In genomic region chr5:65482727-65483473, GRCh38 we compare ENCODE assay signal across 8 cellular contexts. TPM values are rescaled to one million over a fixed set of nuclear protein-coding genes. Genes with fewer than 3 reads are reported as not detected.
DNase-seq lines count a peak whose midpoint lies in the region; ATAC-seq, FAIRE-seq and TF ChIP-seq lines count a peak whose summit lies in the region.

No MANE protein-coding gene starts in this region.

- no TSS peak for BruUV-seq in GM12878 (replicated peaks; lab: Mats Ljungman, UMichigan)

- no peak for TF ChIP-seq POLR2A in GM12878 (IDR thresholded peaks at IDR 0.05; ENCODE audit: low read depth, low read length)
- TF ChIP-seq POLR2A in gastrocnemius medialis (IDR thresholded peaks at IDR 0.05), result no peak

- H3K9ac ChIP-seq in GM12878 (ENCODE audit: control insufficient read depth, insufficient read depth, low read length), result peak overlapping the region; percentile 74
- no peak overlapping the region for H3K9ac ChIP-seq in iPS-15b (ENCODE audit: low read depth, low read length)

- SMC1A ChIA-PET in GM12878 (lab: Charles Lee; ENCODE audit: uncharacterized antibody, unreplicated experiment), result interaction anchor here (0.6 to 7.1 kb wide), 68 partner anchors 10 to 888 kb away, joined by 3 to 154 read pairs (median 4); partner anchors contain the start of genes CENPK and TRIM23

- TF ChIP-seq EP300 in GM12878 (IDR thresholded peaks at IDR 0.05; ENCODE audit: borderline replicate concordance in 1 of 2, control insufficient read depth in 1 of 2, low read depth in 2 of 2, low read length in 2 of 2), result no peak

- no peaks in the 10 kb centered on the region for H4K20me1 ChIP-seq in GM12878 (ENCODE audit: control insufficient read depth, insufficient read depth)

- TF ChIP-seq RAD21 in GM12878 (IDR thresholded peaks at IDR 0.05; ENCODE audit: insufficient read depth, low read depth, low read length), result no peak

- intact Hi-C loops in GM12878 (cut with micrococcal nuclease; ENCODE audit: unreplicated experiment), result loop anchor here (1.0 to 10.0 kb wide), 9 partner anchors 58 to 848 kb away; no protein-coding TSS in a partner anchor
- intact Hi-C loops in gastrocnemius medialis (cut with DNase I; ENCODE audit: low total_unique reads), result loop anchor here (1.0 to 10.0 kb wide), 7 partner anchors 80 to 1318 kb away; partner anchors contain the start of genes CENPK, PPWD1 and RNF180

- peaks cover 1% of the 10 kb centered on the region; the same call in 1 of the 2 replicates for H3K79me2 ChIP-seq in GM12878 (ENCODE audit: control insufficient read depth, insufficient read depth, low read length)

- ATAC-seq in GM12878 (peak; percentile 21), gastrocnemius medialis (peak; percentile 19 to 43), HG03045 (IDR thresholded peaks at IDR 0.05; ENCODE audit: unreplicated experiment) (no peak), HG03342 (IDR thresholded peaks at IDR 0.05; ENCODE audit: unreplicated experiment) (no peak)

- RAD21 ChIA-PET in GM12878 (lab: Charles Lee; ENCODE audit: unreplicated experiment), result interaction anchor here (0.6 to 7.7 kb wide), 64 partner anchors 8 to 1305 kb away, joined by 3 to 168 read pairs (median 4); partner anchors contain the start of genes CENPK, NLN, PPWD1 and SGTB

- CTCF ChIA-PET in GM12878 (lab: Yijun Ruan, JAX), result interaction anchor here (0.6 to 7.7 kb wide), 60 partner anchors 10 to 1254 kb away, joined by 3 to 192 read pairs (median 4); partner anchors contain the start of genes CENPK, CWC27, PPWD1 and SREK1IP1

- no peaks in the 10 kb centered on the region for H3K9me3 ChIP-seq in GM12878 (replicated peaks; ENCODE audit: control insufficient read depth, insufficient read depth, low read length)
- H3K9me3 ChIP-seq in iPS-15b (ENCODE audit: control insufficient read depth, insufficient read depth, low read length), result no peaks in the 10 kb centered on the region
- H3K9me3 ChIP-seq in gastrocnemius medialis, result no peaks in the 10 kb centered on the region

- POLR2A ChIA-PET in GM12878 (lab: Charles Lee), result interaction anchor here (0.8 to 2.1 kb wide), 12 partner anchors 288 to 671 kb away, joined by 3 to 7 read pairs (median 4); no protein-coding TSS in a partner anchor

- peak overlapping the region; percentile 78 for H3K27ac ChIP-seq in GM12878 (ENCODE audit: control insufficient read depth, insufficient read depth)
- peak overlapping the region; percentile 84 to 89 (median 86) for H3K27ac ChIP-seq in gastrocnemius medialis

- peak; percentile 31 for FAIRE-seq in GM12878 (lab: Jason Lieb, UNC)

- H3K4me2 ChIP-seq in GM12878 (ENCODE audit: control insufficient read depth, insufficient read depth), result peak overlapping the region; percentile 99

- peak overlapping the region; percentile 69 for H3K4me3 ChIP-seq in GM06990 (replicated peaks; ENCODE audit: low read depth, low read length)
- H3K4me3 ChIP-seq in GM12878, result peak overlapping the region; percentile 79
- peak overlapping the region; percentile 60 for H3K4me3 ChIP-seq in iPS-15b (ENCODE audit: low read depth, low read length)
- peak overlapping the region; percentile 65 to 72 (median 68) for H3K4me3 ChIP-seq in gastrocnemius medialis

- no peak for TF ChIP-seq CTCF in GM06990 (IDR thresholded peaks at IDR 0.05; ENCODE audit: insufficient read depth, low read length, poor library complexity, severe bottlenecking)
- no peak for TF ChIP-seq CTCF in GM12878 (IDR thresholded peaks at IDR 0.05 in 2 of 3, conservative IDR thresholded peaks at IDR 0.05 in 1 of 3; ENCODE audit: control insufficient read depth in 2 of 3, extremely low read depth in 1 of 3, insufficient read depth in 1 of 3, low read depth in 3 of 3, low read length in 3 of 3)
- no peak for TF ChIP-seq CTCF in gastrocnemius medialis (IDR thresholded peaks at IDR 0.05 in 4 of 5, conservative IDR thresholded peaks at IDR 0.05 in 1 of 5)

- H3K36me3 ChIP-seq in GM06990 (ENCODE audit: control insufficient read depth, insufficient read depth, low read length) (no peaks in the 10 kb centered on the region), GM12878 (ENCODE audit: control insufficient read depth in 2 of 2, insufficient read depth in 2 of 2, low read length in 1 of 2) (no peaks in the 10 kb centered on the region), iPS-15b (ENCODE audit: control insufficient read depth, insufficient read depth, low read length) (no peaks in the 10 kb centered on the region), gastrocnemius medialis (no peaks in the 10 kb centered on the region)

- H3K4me1 ChIP-seq in GM12878 (ENCODE audit: control insufficient read depth, insufficient read depth, low read length), result peaks cover 4% of the 10 kb centered on the region; the same call in 1 of the 2 replicates
- H3K4me1 ChIP-seq in iPS-15b (ENCODE audit: control insufficient read depth, insufficient read depth, low read length), result peaks cover 15% of the 10 kb centered on the region
- peaks cover 8 to 10% of the 10 kb centered on the region in 2 donors for H3K4me1 ChIP-seq in gastrocnemius medialis

- DNase-seq in A172 (ENCODE audit: low spot score) (peak; percentile 52), GM06990 (ENCODE audit: extremely low read depth, insufficient read length) (no peak), NCI-H446 treated with DMSO at 0.1 percent for 48 hours (lab: John Stamatoyannopoulos, UW) (peak; percentile 16), GM12878 (ENCODE audit: low read depth, low spot score) (peak; percentile 17), gastrocnemius medialis (no peak)

- peak overlapping the region; percentile 94 for H2AFZ ChIP-seq in GM12878 (ENCODE audit: control insufficient read depth, low read depth, low read length)

- under 1% methylated on average over 12 of the region's 12 CpGs for WGBS in GM12878 (ENCODE audit: insufficient coverage, insufficient replicate concordance, low lambda C conversion rate, missing lambda C conversion rate)

- in situ Hi-C loops in GM12878 (cut with MboI), result loop anchor here (5.0 to 10.0 kb wide), 3 partner anchors 511 to 848 kb away; no protein-coding TSS in a partner anchor
- in situ Hi-C loops in gastrocnemius medialis (cut with MboI; ENCODE audit: low sequenced_read_pairs in 4 of 4), result loop anchor here (5.0 to 25.0 kb wide), 7 partner anchors 371 to 846 kb away; no protein-coding TSS in a partner anchor

- no peaks in the 10 kb centered on the region for H3K27me3 ChIP-seq in GM06990 (replicated peaks; ENCODE audit: control insufficient read depth, insufficient read depth, low read length)
- H3K27me3 ChIP-seq in GM12878 (replicated peaks in 1 of 2; ENCODE audit: control insufficient read depth in 2 of 2, insufficient read depth in 2 of 2, low read length in 1 of 2), result no peaks in the 10 kb centered on the region
- peaks cover 14% of the 10 kb centered on the region for H3K27me3 ChIP-seq in iPS-15b (ENCODE audit: control insufficient read depth, insufficient read depth, low read length)
- no peaks in the 10 kb centered on the region for H3K27me3 ChIP-seq in gastrocnemius medialis

TF ChIP-seq in GM12878, 131 proteins besides CTCF, POLR2A, EP300 and RAD21 (continues in another document):
- TF ChIP-seq DPF2 (IDR thresholded peaks at IDR 0.05) (no peak), IRF4 (IDR thresholded peaks at IDR 0.05; ENCODE audit: low read depth, low read length) (no peak), MTA3 (IDR thresholded peaks at IDR 0.05; ENCODE audit: borderline replicate concordance, low read length) (0 out of 2 replicates have a peak, but pooled peaks have one; percentile 48), IKZF1 (conservative IDR thresholded peaks at IDR 0.05) (peak; percentile 52; the same call in 1 of the 2 replicates), IKZF2 (IDR thresholded peaks at IDR 0.05) (peak; percentile 36 to 39; a peak in 2 of 4 replicates)

RNA-seq across cellular contexts. Expression of gene ADAMTS6, which starts 1.2 kb away (rescaled TPM):
- 15.9 and 21.1 TPM in 2 replicates for total RNA-seq in A172 (2014; rRNA removed; shearing (Covaris generic))
- 64.8 and 65.2 TPM in 2 replicates for total RNA-seq in GM12878 (2013; cell fraction: nucleolus; rRNA removed)
- total RNA-seq in GM12878 (2014; rRNA removed), result 10.8 and 13.2 TPM in 2 replicates
- total RNA-seq in GM12878 (2014; rRNA removed; fragmentation: Illumina TruSeq; extraction: Trizol), result 12.0 and 12.3 TPM in 2 replicates
- 8.8 and 12.3 TPM in 2 replicates for total RNA-seq in GM12878 (2021)
- polyA plus RNA-seq in GM12878 (2011; ENCODE audit: low read depth), result 2.0 TPM
- 11.7 and 14.2 TPM in 2 replicates for polyA plus RNA-seq in GM12878 (2011; rRNA removed)
- polyA plus RNA-seq in GM12878 (2011; cell fraction: cytosol; rRNA removed), result 8.3 and 8.8 TPM in 2 replicates
- polyA plus RNA-seq in GM12878 (2011; cell fraction: nucleus; rRNA removed), result 36.8 and 51.9 TPM in 2 replicates
- 2.1 and 2.7 TPM in 2 replicates for polyA plus RNA-seq in GM12878 (2012)
- polyA plus RNA-seq in GM12878 (2014; fragmentation: Illumina TruSeq; extraction: Trizol), result 5.2 and 8.3 TPM in 2 replicates
- polyA plus RNA-seq in GM12878 (2014; fragmentation: Nextera tagmentation; extraction: Ambion mirVana), result 1 to 10 TPM; 1.1 to 1.2 TPM
- polyA plus RNA-seq in GM12878 (2014; rRNA removed), result 7.8 and 8.4 TPM in 2 replicates
- 1 to 10 TPM; 1.1 to 1.7 TPM for polyA plus RNA-seq in GM12878 (2016; fragmentation: Nextera tagmentation; extraction: Ambion mirVana)
- polyA minus RNA-seq in GM12878 (2011; rRNA and poly(A)+ RNA removed), result 51.5 and 72.1 TPM in 2 replicates
- 10.8 and 16.1 TPM in 2 replicates for polyA minus RNA-seq in GM12878 (2011; cell fraction: cytosol; rRNA and poly(A)+ RNA removed)
- polyA minus RNA-seq in GM12878 (2011; cell fraction: nucleus; rRNA and poly(A)+ RNA removed), result 43.0 and 59.6 TPM in 2 replicates
- total RNA-seq in gastrocnemius medialis, result under 1 TPM; 0.05 to 0.49 (median 0.31) TPM

Comparison
In these comparisons a context has a peak if more than half of its experiments do, and no peak if none do; other contexts are left out.
1. DNase-seq: peak in A172 (single experiment), NCI-H446 treated with DMSO at 0.1 percent for 48 hours (single experiment) and GM12878 (single experiment); none in GM06990 (single experiment) and gastrocnemius medialis (0 of 2).
2. ATAC-seq: peak in GM12878 (single experiment) and gastrocnemius medialis (2 of 2); none in HG03045 (single experiment) and HG03342 (single experiment).
3. RNA of gene ADAMTS6, which starts 1.2 kb away (total RNA-seq): 15.9 to 21.1 TPM in A172 and 8.8 to 65.2 TPM in GM12878; 0.05 to 0.49 TPM in gastrocnemius medialis; every median in the first group is over 4 times any median in the second.
4. Peak in every context shown above with its lines, with median percentiles within 50 percentile points of each other: H3K4me3 ChIP-seq.